Comparison of ENCODE assay signal across 1 cellular context in the genomic region with DNA sequence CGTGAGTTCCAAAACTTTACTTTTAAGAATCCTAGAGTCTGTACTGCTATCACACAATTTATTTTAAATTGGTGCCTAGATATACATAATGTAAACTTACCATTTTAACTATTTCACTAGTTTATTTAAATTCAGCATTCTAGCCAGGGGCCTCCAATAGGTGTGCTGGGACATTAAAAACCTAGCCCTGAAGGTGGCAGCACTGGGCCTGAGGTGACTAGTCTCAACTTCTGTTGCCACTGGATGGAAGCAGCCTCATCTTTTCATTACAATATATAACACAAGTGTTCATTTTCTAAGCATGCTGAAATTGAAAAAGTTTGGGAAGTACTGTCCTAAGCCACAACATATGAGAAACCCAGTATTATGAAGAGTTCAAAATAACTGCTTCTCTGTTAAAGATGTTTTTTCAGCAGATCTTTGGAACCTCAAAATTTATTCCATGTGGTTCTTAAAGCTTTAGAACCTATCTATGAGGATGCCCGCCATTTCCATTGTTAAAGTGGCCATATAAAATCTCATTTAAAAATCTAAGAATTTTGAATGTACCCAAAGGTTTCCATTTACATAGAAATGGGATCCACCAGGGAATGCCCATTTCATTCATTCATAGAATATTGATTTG.
TF ChIP-seq lines count a peak whose summit lies in the region.

No MANE protein-coding gene starts in this region.

TF ChIP-seq in H1, 55 proteins besides CTCF, POLR2A, EP300 and RAD21:
- TF ChIP-seq, protein P1, sequence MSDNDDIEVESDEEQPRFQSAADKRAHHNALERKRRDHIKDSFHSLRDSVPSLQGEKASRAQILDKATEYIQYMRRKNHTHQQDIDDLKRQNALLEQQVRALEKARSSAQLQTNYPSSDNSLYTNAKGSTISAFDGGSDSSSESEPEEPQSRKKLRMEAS (IDR thresholded peaks at IDR 0.05), result no peak
- TF ChIP-seq CEBPB (IDR thresholded peaks at IDR 0.05; ENCODE audit: low read depth, low read length), result no peak
- no peak for TF ChIP-seq POLR2AphosphoS5 (IDR thresholded peaks at IDR 0.05; ENCODE audit: low read depth, low read length)
- TF ChIP-seq TAF7 (optimal IDR thresholded peaks at IDR 0.05; ENCODE audit: borderline replicate concordance, low read depth, low read length), result no peak
- no peak for TF ChIP-seq NANOG (IDR thresholded peaks at IDR 0.05; ENCODE audit: insufficient read depth, low read depth, low read length, poor library complexity, severe bottlenecking)
- TF ChIP-seq, protein P2, sequence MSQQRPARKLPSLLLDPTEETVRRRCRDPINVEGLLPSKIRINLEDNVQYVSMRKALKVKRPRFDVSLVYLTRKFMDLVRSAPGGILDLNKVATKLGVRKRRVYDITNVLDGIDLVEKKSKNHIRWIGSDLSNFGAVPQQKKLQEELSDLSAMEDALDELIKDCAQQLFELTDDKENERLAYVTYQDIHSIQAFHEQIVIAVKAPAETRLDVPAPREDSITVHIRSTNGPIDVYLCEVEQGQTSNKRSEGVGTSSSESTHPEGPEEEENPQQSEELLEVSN (IDR thresholded peaks at IDR 0.05), result no peak
- no peak for TF ChIP-seq CREB1 (IDR thresholded peaks at IDR 0.05)
- TF ChIP-seq SP2 (IDR thresholded peaks at IDR 0.05; ENCODE audit: low read length), result no peak
TF ChIP-seq in H1: peak in this region for 0.
